In the genomic region with DNA sequence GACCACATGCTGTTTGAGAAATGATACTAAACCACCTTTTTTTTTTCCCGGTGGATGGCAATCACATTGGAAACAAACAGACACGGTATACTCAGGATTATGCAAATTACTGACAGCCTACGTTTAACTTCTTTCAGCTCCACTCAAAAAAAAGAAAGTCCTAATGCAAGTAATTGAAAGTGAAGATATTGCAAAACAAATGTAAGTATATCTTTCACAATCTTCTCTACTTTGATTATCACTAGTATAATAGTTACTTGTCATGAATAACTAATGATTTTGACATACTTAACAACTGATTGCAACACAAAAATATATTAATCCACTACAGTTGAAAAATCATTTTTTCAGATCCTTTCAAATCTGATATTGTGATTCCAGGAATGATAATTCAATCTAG, we compare ENCODE assay signal across 1 cellular context.
A peak's percentile ranks its signal among the peaks of the same experiment; 100 is the strongest.
TF ChIP-seq lines count a peak whose summit lies in the region.

No MANE protein-coding gene starts in this region.

TF ChIP-seq in HepG2, 621 proteins besides CTCF, POLR2A, EP300 and RAD21:
- TF ChIP-seq, protein P1, sequence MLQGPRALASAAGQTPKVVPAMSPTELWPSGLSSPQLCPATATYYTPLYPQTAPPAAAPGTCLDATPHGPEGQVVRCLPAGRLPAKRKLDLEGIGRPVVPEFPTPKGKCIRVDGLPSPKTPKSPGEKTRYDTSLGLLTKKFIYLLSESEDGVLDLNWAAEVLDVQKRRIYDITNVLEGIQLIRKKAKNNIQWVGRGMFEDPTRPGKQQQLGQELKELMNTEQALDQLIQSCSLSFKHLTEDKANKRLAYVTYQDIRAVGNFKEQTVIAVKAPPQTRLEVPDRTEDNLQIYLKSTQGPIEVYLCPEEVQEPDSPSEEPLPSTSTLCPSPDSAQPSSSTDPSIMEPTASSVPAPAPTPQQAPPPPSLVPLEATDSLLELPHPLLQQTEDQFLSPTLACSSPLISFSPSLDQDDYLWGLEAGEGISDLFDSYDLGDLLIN (CRISPR knock-in tag; IDR thresholded peaks at IDR 0.05; ENCODE audit: borderline replicate concordance), result no peak
- TF ChIP-seq, protein P2, sequence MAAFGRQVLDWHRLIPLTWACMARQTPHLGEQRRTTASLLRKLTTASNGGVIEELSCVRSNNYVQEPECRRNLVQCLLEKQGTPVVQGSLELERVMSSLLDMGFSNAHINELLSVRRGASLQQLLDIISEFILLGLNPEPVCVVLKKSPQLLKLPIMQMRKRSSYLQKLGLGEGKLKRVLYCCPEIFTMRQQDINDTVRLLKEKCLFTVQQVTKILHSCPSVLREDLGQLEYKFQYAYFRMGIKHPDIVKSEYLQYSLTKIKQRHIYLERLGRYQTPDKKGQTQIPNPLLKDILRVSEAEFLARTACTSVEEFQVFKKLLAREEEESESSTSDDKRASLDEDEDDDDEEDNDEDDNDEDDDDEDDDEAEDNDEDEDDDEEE (CRISPR knock-in tag; IDR thresholded peaks at IDR 0.05), result no peak
- TF ChIP-seq U2AF1 (optimal IDR thresholded peaks at IDR 0.05; ENCODE audit: low read depth, low read length), result no peak
- TF ChIP-seq CEBPB (IDR thresholded peaks at IDR 0.05; ENCODE audit: borderline replicate concordance, low read depth, low read length), result 0 out of 2 replicates have a peak, but pooled peaks have one; percentile 6
- no peak for TF ChIP-seq FOXC1 (CRISPR knock-in tag; IDR thresholded peaks at IDR 0.05; ENCODE audit: borderline replicate concordance)
- TF ChIP-seq ZNF776 (CRISPR knock-in tag; IDR thresholded peaks at IDR 0.05), result no peak
- TF ChIP-seq PREB (CRISPR knock-in tag; IDR thresholded peaks at IDR 0.05), result no peak
